In the genomic region with DNA sequence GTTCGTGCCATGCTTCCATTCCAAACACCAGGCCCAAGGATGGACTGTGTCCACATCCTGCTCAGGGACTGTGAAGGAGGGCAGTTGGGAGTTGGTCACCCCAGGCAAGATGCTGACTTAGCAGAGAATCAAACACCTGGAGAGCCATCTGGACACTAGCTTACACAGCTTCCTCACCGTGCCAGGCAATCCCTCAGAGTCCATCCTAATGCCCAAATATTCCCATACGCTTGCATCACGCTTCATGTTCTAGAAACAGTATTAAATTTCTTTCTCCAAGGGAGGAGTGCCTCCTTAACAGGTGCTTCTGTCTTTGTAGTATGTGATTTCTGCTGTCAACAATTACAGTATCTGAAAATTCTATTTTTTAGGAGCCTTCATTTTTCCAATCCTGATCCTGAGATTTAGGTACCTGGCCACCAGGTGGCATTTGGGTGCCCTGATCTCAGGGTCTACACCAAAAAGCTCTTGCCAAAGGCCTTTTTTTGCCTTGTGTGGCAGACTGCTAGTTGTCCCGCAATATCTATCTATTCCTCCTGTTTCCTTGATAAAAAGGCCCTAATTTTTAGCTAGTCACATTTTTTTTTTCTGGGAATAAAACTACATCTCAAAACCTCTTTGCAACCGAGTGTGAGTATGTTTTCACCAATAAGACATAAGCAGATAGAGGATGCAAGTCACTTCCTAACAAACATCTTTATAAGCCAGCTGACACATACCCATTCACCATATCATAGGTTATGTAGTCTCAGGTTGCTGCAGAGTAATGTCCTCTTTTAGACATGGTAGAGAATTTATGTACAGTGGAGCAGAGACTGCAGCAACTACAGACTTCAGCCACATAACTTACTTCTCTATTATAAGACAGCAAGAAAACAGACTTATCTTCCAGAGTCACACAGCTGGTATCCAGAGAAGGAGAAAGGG, we compare ENCODE assay signal across 9 cellular contexts.
DNase-seq lines count a peak whose midpoint lies in the region; ATAC-seq and TF ChIP-seq lines count a peak whose summit lies in the region.
"Had no signal": no experiment of that assay in that cellular context is flagged by ENCODE, and none has a peak within 500 bp of the region (broad histone marks: within the 10 kb centered on the region; RNA-seq: fewer than 3 reads in every experiment).

No MANE protein-coding gene starts in this region.

- DNase-seq in A673 (ENCODE audit: low spot score) = no peak
- DNase-seq in iPS-NIHi11 (ENCODE audit: low spot score) = peak; percentile 23
- no peak for DNase-seq in superior temporal gyrus (ENCODE audit: extremely low spot score)
- DNase-seq in midbrain (lab: John Stamatoyannopoulos, UW) = no peak
- DNase-seq: activated naive CD4-positive, alpha-beta T cell treated with anti-CD3 and anti-CD28 coated beads, Interleukin-2, amount 10 ng/mL, durations not matched to agents 7 days and 5 days had no signal

- intact Hi-C loops in A673 (cut with micrococcal nuclease; ENCODE audit: unreplicated experiment) = no loop called here

- H3K4me1 ChIP-seq in A673 (ENCODE audit: insufficient read depth, low read length, poor library complexity, severe bottlenecking) = no peaks in the 10 kb centered on the region

- POLR2A ChIA-PET in A673 (lab: Charles Lee; ENCODE audit: low non-redundant PET) = no interaction called here

- TF ChIP-seq CTCF in A673 (conservative IDR thresholded peaks at IDR 0.05; ENCODE audit: low read depth, low read length) (peak; percentile 42; the same call in 1 of the 2 replicates), GM12875 (IDR thresholded peaks at IDR 0.05; ENCODE audit: borderline replicate concordance, insufficient read depth, low read depth, low read length) (peak; percentile 28; the same call in 1 of the 2 replicates)

- CTCF ChIA-PET in A673 (lab: Charles Lee) = no interaction called here

- no TSS peak for BruUV-seq in A673 (replicated peaks; lab: Mats Ljungman, UMichigan)

- no peak overlapping the region for H3K27ac ChIP-seq in A673 (ENCODE audit: low read depth, low read length, poor library complexity, severe bottlenecking)

- no peaks in the 10 kb centered on the region for H3K36me3 ChIP-seq in A673 (ENCODE audit: insufficient read depth, low read length, poor library complexity, severe bottlenecking)

- peak; percentile 26; the same call in 2 of the 3 replicates for ATAC-seq in SK-N-SH treated with all-trans-retinoic acid at 6 μM for 48 hours
- ATAC-seq in esophagus mucosa = no peak
- no peak for ATAC-seq in GM21528 (IDR thresholded peaks at IDR 0.05; ENCODE audit: low FRiP score, unreplicated experiment)

- H3K4me3 ChIP-seq in A673 (ENCODE audit: low read depth, low read length, poor library complexity, severe bottlenecking) = no peak overlapping the region
- H3K4me3 ChIP-seq in GM12875 (ENCODE audit: low read depth, low read length) = no peak overlapping the region

- H3K27me3 ChIP-seq in A673 (replicated peaks; ENCODE audit: insufficient read depth, low read depth, low read length, poor library complexity) = no peaks in the 10 kb centered on the region

- no peaks in the 10 kb centered on the region for H3K9me3 ChIP-seq in A673 (ENCODE audit: low read depth, low read length, poor library complexity, severe bottlenecking)

TF ChIP-seq in SK-N-SH treated with all-trans-retinoic acid at 6 μM for 48 hours, 23 proteins besides CTCF, POLR2A, EP300 and RAD21:
- TF ChIP-seq, protein P1, sequence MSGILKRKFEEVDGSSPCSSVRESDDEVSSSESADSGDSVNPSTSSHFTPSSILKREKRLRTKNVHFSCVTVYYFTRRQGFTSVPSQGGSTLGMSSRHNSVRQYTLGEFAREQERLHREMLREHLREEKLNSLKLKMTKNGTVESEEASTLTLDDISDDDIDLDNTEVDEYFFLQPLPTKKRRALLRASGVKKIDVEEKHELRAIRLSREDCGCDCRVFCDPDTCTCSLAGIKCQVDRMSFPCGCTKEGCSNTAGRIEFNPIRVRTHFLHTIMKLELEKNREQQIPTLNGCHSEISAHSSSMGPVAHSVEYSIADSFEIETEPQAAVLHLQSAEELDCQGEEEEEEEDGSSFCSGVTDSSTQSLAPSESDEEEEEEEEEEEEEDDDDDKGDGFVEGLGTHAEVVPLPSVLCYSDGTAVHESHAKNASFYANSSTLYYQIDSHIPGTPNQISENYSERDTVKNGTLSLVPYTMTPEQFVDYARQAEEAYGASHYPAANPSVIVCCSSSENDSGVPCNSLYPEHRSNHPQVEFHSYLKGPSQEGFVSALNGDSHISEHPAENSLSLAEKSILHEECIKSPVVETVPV (CRISPR knock-in tag; IDR thresholded peaks at IDR 0.05) = no peak
- TF ChIP-seq BACH2 (CRISPR knock-in tag; IDR thresholded peaks at IDR 0.05; ENCODE audit: borderline replicate concordance) = no peak
- TF ChIP-seq ISL1 (CRISPR knock-in tag; IDR thresholded peaks at IDR 0.05) = no peak
- no peak for TF ChIP-seq OSR1 (CRISPR knock-in tag; IDR thresholded peaks at IDR 0.05)
- TF ChIP-seq ZFP3 (CRISPR knock-in tag; IDR thresholded peaks at IDR 0.05) = no peak
- TF ChIP-seq ZFP30 (CRISPR knock-in tag; IDR thresholded peaks at IDR 0.05) = no peak
- TF ChIP-seq ZNF70 (CRISPR knock-in tag; IDR thresholded peaks at IDR 0.05) = no peak
- TF ChIP-seq TCF4 (CRISPR knock-in tag; IDR thresholded peaks at IDR 0.05; ENCODE audit: borderline replicate concordance) = no peak
- TF ChIP-seq ZC3H10 (CRISPR knock-in tag; IDR thresholded peaks at IDR 0.05) = no peak
- TF ChIP-seq PPARA (CRISPR knock-in tag; IDR thresholded peaks at IDR 0.05; ENCODE audit: borderline replicate concordance) = no peak
- TF ChIP-seq ESRRG (CRISPR knock-in tag; IDR thresholded peaks at IDR 0.05) = no peak
- TF ChIP-seq ZNF8 (CRISPR knock-in tag; IDR thresholded peaks at IDR 0.05) = no peak
- no peak for TF ChIP-seq ARNTL (CRISPR knock-in tag; IDR thresholded peaks at IDR 0.05; ENCODE audit: borderline replicate concordance, low read depth)
